Comparison of ENCODE assay signal across 1 cellular context in genomic region chr11:61270354-61271070, GRCh38.
TF ChIP-seq lines count a peak whose summit lies in the region.

No MANE protein-coding gene starts in this region.

TF ChIP-seq in K562, 482 proteins besides CTCF, POLR2A, EP300 and RAD21:
- TF ChIP-seq ZNF121 (CRISPR knock-in tag; conservative IDR thresholded peaks at IDR 0.05) (0 out of 2 replicates have a peak, but pooled peaks have one; percentile 9), FOXO4 (CRISPR knock-in tag; IDR thresholded peaks at IDR 0.05) (no peak), ZBTB34 (CRISPR knock-in tag; IDR thresholded peaks at IDR 0.05) (no peak), CHD2 (IDR thresholded peaks at IDR 0.05; ENCODE audit: low read depth, low read length) (no peak), ZNF584 (CRISPR knock-in tag; IDR thresholded peaks at IDR 0.05; ENCODE audit: low read depth) (no peak), ZNF140 (CRISPR knock-in tag; IDR thresholded peaks at IDR 0.05) (no peak), PHTF2 (CRISPR knock-in tag; IDR thresholded peaks at IDR 0.05) (no peak), ZBTB11 (CRISPR knock-in tag; IDR thresholded peaks at IDR 0.05) (no peak), LCOR (CRISPR knock-in tag; IDR thresholded peaks at IDR 0.05) (no peak), ZBTB26 (CRISPR knock-in tag; IDR thresholded peaks at IDR 0.05) (no peak), THAP12 (CRISPR knock-in tag; IDR thresholded peaks at IDR 0.05) (no peak), ZBTB40 (IDR thresholded peaks at IDR 0.05) (peak; percentile 58), ZBTB40 (CRISPR knock-in tag; IDR thresholded peaks at IDR 0.05) (no peak)
